17 cellular contexts compared by ENCODE assay signal in the genomic region with DNA sequence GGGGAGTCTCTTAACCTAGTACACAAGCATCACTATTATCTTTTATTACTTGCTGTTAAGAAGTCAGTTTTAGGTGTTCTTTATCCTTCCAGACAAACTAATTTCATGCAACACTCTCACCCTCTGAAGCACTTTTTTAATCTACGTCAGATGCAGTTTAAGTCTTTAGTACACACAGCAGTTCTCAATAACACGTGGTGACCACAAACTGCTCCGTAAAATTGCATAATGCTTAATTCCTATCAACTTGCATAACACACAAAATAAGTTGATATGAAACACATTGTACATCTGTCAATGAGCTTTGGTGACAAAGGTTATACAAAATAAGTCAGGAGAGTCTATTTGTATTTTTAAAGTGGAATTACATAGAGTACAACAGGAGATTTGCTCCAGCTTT.
"Had no signal": no experiment of that assay in that cellular context is flagged by ENCODE, and none has a peak within 500 bp of the region (broad histone marks: within the 10 kb centered on the region; RNA-seq: fewer than 3 reads in every experiment).

No MANE protein-coding gene starts in this region.

- DNase-seq: activated CD4-positive, alpha-beta T cell treated with anti-CD3 and anti-CD28 coated beads for 4 hours; activated CD4-positive, alpha-beta T cell treated with anti-CD3 and anti-CD28 coated beads, Interleukin-2, amount 50 U/mL, for 48 hours; activated CD4-positive, CD25-positive, alpha-beta regulatory T cell; activated naive CD4-positive, alpha-beta T cell treated with anti-CD3 and anti-CD28 coated beads for 36 hours; activated naive CD8-positive, alpha-beta T cell treated with anti-CD3 and anti-CD28 coated beads, Interleukin-2, amount 10 ng/mL, durations not matched to agents 7 days and 5 days; activated T-cell treated with anti-CD3 and anti-CD28 coated beads, Interleukin-2, amount 50 U/mL, for 48 hours; effector memory CD4-positive, alpha-beta T cell; lower lobe of right lung; naive B cell; nucleus accumbens; right cardiac atrium; stimulated activated CD4-positive, alpha-beta T cell treated with anti-CD3 and anti-CD28 coated beads, Interleukin-12 subunit alpha, Interleukin-12 subunit beta, amount 100 ng/mL, for 4 hours; stimulated activated CD4-positive, alpha-beta T cell treated with anti-CD3 and anti-CD28 coated beads, Interleukin-4, amount 100 ng/mL, for 4 hours; stimulated activated naive CD8-positive, alpha-beta T cell treated with anti-CD3 and anti-CD28 coated beads, Interleukin-15, Interleukin-2, amounts not matched to agents 100 U/mL and 50 U/mL, for 24 hours; T1000; upper lobe of left lung had no signal

- H3K4me3 ChIP-seq: lower lobe of right lung, upper lobe of left lung had no signal

- ATAC-seq: left lobe of liver; lower lobe of right lung; right cardiac atrium; stimulated activated naive CD8-positive, alpha-beta T cell treated with anti-CD3 and anti-CD28 coated beads, Interleukin-15, Interleukin-2, amounts not matched to agents 100 U/mL and 50 U/mL, for 24 hours had no signal
